In genomic region chr16:79580465-79581200, GRCh38 we compare ENCODE assay signal across 1 cellular context.
TF ChIP-seq lines count a peak whose summit lies in the region.

No MANE protein-coding gene starts in this region.

TF ChIP-seq in H1, 55 proteins besides CTCF, POLR2A, EP300 and RAD21:
- TF ChIP-seq BACH1 (IDR thresholded peaks at IDR 0.05; ENCODE audit: low read length): no peak
- no peak for TF ChIP-seq ATF2 (IDR thresholded peaks at IDR 0.05; ENCODE audit: low read length)
- no peak for TF ChIP-seq CHD1 (IDR thresholded peaks at IDR 0.05; ENCODE audit: low read depth, low read length)
- no peak for TF ChIP-seq YY1 (IDR thresholded peaks at IDR 0.05; ENCODE audit: low read depth, low read length)
- TF ChIP-seq POLR2AphosphoS5 (IDR thresholded peaks at IDR 0.05; ENCODE audit: low read depth, low read length): no peak
- TF ChIP-seq SP4 (IDR thresholded peaks at IDR 0.05; ENCODE audit: low read length): no peak
- TF ChIP-seq ATF3 (IDR thresholded peaks at IDR 0.05; ENCODE audit: insufficient read depth, low read depth, low read length): no peak
- no peak for TF ChIP-seq HDAC6 (IDR thresholded peaks at IDR 0.05; ENCODE audit: low read depth, low read length)
- TF ChIP-seq RNF2 (IDR thresholded peaks at IDR 0.05; ENCODE audit: borderline replicate concordance, low read depth, low read length, missing control alignments, poor library complexity, severe bottlenecking): no peak
